10 cellular contexts compared by ENCODE assay signal in the genomic region with DNA sequence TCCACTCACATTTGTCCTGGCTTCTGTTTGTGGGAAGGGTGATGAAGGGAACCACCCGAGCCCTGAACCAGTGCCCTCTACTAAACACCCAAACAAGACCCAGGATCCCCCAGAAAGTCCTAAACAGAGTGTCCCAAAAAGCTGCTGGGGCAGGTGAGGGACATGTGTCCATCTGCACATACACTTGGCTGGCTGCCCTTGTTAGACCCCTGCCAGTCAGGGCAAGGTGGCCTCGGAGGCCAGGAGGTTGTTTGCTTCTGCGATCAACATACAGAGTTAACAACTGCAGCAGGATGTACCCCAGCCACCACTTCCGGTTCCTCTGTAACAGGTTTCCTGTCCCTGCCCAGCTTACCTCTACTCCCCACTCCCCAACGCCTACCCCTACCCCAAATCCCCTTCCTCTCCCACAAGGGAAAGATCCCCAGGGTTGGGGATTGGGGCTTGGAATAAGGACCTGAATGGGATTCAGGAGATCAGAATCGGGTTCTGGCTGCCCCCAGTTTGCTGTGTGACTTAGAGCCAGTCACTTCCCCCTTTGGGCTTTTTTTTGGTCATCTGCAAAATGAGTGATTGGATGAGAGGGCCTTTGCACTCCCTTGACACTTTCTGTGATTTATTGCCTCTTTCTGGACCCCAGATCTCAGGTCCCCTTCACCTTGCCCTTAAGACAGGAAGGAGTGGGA. TPM values are rescaled to one million over a fixed set of nuclear protein-coding genes. Genes with fewer than 3 reads are reported as not detected.
DNase-seq lines count a peak whose midpoint lies in the region; ATAC-seq and TF ChIP-seq lines count a peak whose summit lies in the region.
"Had no signal": no experiment of that assay in that cellular context is flagged by ENCODE, and none has a peak within 500 bp of the region (broad histone marks: within the 10 kb centered on the region; RNA-seq: fewer than 3 reads in every experiment).

No MANE protein-coding gene starts in this region.

- H3K79me2 ChIP-seq in MM.1S (ENCODE audit: low read length): peaks cover 25% of the 10 kb centered on the region

- H3K27ac ChIP-seq in MM.1S (ENCODE audit: low read length): peak overlapping the region; percentile 5; the same call in 1 of the 2 replicates
- peak overlapping the region; percentile 67 for H3K27ac ChIP-seq in lower lobe of right lung
- H3K27ac ChIP-seq: ovary had no signal

- H4K20me1 ChIP-seq in MM.1S (ENCODE audit: insufficient read depth, low read length): no peaks in the 10 kb centered on the region

- H3K36me3 ChIP-seq in MM.1S (replicated peaks; ENCODE audit: insufficient read depth, low read length) (no peaks in the 10 kb centered on the region), lower lobe of right lung (no peaks in the 10 kb centered on the region)
- H3K36me3 ChIP-seq: adrenal gland, ovary had no signal

- DNase-seq in AML-193 (lab: John Stamatoyannopoulos, UW) (peak; percentile 50 to 51), MM.1S (no peak), lower lobe of right lung (no peak), SKM-1 treated with dmso at 0.1 percent for 144 hours (lab: John Stamatoyannopoulos, UW; ENCODE audit: unreplicated experiment) (no peak), A172 (ENCODE audit: low spot score) (no peak), dermis blood vessel endothelial cell (no peak)
- DNase-seq in activated CD8-positive, alpha-beta memory T cell treated with anti-CD3 and anti-CD28 coated beads, Interleukin-2, amount 50 U/mL, for 48 hours: peak; percentile 71
- DNase-seq: ovary had no signal

- no peak overlapping the region for H3K9ac ChIP-seq in MM.1S (ENCODE audit: low read length)

- intact Hi-C loops in lower lobe of right lung (cut with DNase I): no loop called here

- H3K9me3 ChIP-seq in MM.1S (replicated peaks; ENCODE audit: insufficient read depth, low read length) (no peaks in the 10 kb centered on the region), lower lobe of right lung (no peaks in the 10 kb centered on the region)
- H3K9me3 ChIP-seq: adrenal gland, ovary had no signal

- TF ChIP-seq CTCF in MM.1S (IDR thresholded peaks at IDR 0.05; ENCODE audit: low read length) (no peak), lower lobe of right lung (IDR thresholded peaks at IDR 0.05) (no peak)

- no peaks in the 10 kb centered on the region for H3K9me2 ChIP-seq in MM.1S (replicated peaks; ENCODE audit: insufficient read depth, low read length)

- H3K27me3 ChIP-seq in MM.1S (replicated peaks; ENCODE audit: insufficient read depth, low read length) (no peaks in the 10 kb centered on the region), lower lobe of right lung (ENCODE audit: low read depth) (no peaks in the 10 kb centered on the region)
- H3K27me3 ChIP-seq: adrenal gland, ovary had no signal

- H3K4me2 ChIP-seq in MM.1S (ENCODE audit: low read depth, low read length): peak overlapping the region; percentile 8; the same call in 1 of the 2 replicates

- ATAC-seq in lower lobe of right lung: peak; percentile 38 to 42
- ATAC-seq in GM19463 (IDR thresholded peaks at IDR 0.05; ENCODE audit: unreplicated experiment): no peak

- no peak overlapping the region for H3K4me3 ChIP-seq in MM.1S (ENCODE audit: low read length)
- H3K4me3 ChIP-seq in lower lobe of right lung: no peak overlapping the region
- H3K4me3 ChIP-seq: adrenal gland, ovary had no signal

- H3K4me1 ChIP-seq in MM.1S (ENCODE audit: low read length): peaks cover 26% of the 10 kb centered on the region
- peaks cover 21% of the 10 kb centered on the region for H3K4me1 ChIP-seq in lower lobe of right lung

- H2AFZ ChIP-seq in MM.1S (ENCODE audit: low read length): no peak overlapping the region

- H3F3A ChIP-seq in MM.1S (ENCODE audit: insufficient read depth, low read length): no peaks in the 10 kb centered on the region

RNA-seq across cellular contexts. Expression of a gene that starts 13.9 kb away (rescaled TPM):
- total RNA-seq in lower lobe of right lung: 21.5 TPM
- total RNA-seq in A172 (2014; rRNA removed; shearing (Covaris generic)): not detected in 2 replicates
- 0.88 and 1.0 TPM in 2 replicates for total RNA-seq in dermis blood vessel endothelial cell

RNA-seq across cellular contexts. Expression of a gene that starts 30.8 kb away (rescaled TPM):
- 30.2 TPM for total RNA-seq in lower lobe of right lung
- 6.0 and 7.2 TPM in 2 replicates for total RNA-seq in A172 (2014; rRNA removed; shearing (Covaris generic))
- 9.7 and 18.1 TPM in 2 replicates for total RNA-seq in dermis blood vessel endothelial cell

RNA-seq across cellular contexts. Expression of a gene that starts 52.0 kb away (rescaled TPM):
- total RNA-seq in lower lobe of right lung (39.4 TPM), dermis blood vessel endothelial cell (27.7 and 32.0 TPM in 2 replicates)
- 12.8 and 14.1 TPM in 2 replicates for total RNA-seq in A172 (2014; rRNA removed; shearing (Covaris generic))

Comparison
In these comparisons a context has a peak if more than half of its experiments do, and no peak if none do; other contexts are left out.
1. DNase-seq: peak in AML-193 (2 of 2) and activated CD8-positive, alpha-beta memory T cell treated with anti-CD3 and anti-CD28 coated beads, Interleukin-2, amount 50 U/mL, for 48 hours (single experiment); none in MM.1S (single experiment), lower lobe of right lung (single experiment), SKM-1 treated with dmso at 0.1 percent for 144 hours (single experiment), A172 (single experiment) and dermis blood vessel endothelial cell (single experiment).
2. RNA of a gene that starts 13.9 kb away (total RNA-seq): 21.5 TPM in lower lobe of right lung (single experiment); 0.88 to 1.0 TPM in dermis blood vessel endothelial cell and not detected in A172; every median in the first group is over 10 times any median in the second.